ENCODE assay signal across 10 cellular contexts in genomic region chr15:87597346-87598052, GRCh38.
DNase-seq lines count a peak whose midpoint lies in the region; ATAC-seq and TF ChIP-seq lines count a peak whose summit lies in the region.
"Had no signal": no experiment of that assay in that cellular context is flagged by ENCODE, and none has a peak within 500 bp of the region (broad histone marks: within the 10 kb centered on the region; RNA-seq: fewer than 3 reads in every experiment).

No MANE protein-coding gene starts in this region.

- no peaks in the 10 kb centered on the region for H4K20me1 ChIP-seq in BLaER1 treated with 17β-estradiol and CSF1 and Interleukin-3, amounts not matched to agents 10 nM and 100 nM

- 0 out of 22 replicates have a peak overlapping the region, but pooled peaks of 1 of the 11 experiments have one; percentile 12 for H3K27ac ChIP-seq in BLaER1 treated with 17β-estradiol and CSF1 and Interleukin-3, amounts not matched to agents 10 nM and 100 nM

- H3K9ac ChIP-seq in BLaER1 treated with 17β-estradiol and CSF1 and Interleukin-3, amounts not matched to agents 10 nM and 100 nM, result no peak overlapping the region

- no peak for TF ChIP-seq CTCF in fibroblast of the aortic adventitia (IDR thresholded peaks at IDR 0.05; ENCODE audit: insufficient read depth, low read length)

- H3K4me2 ChIP-seq in BLaER1 treated with 17β-estradiol and CSF1 and Interleukin-3, amounts not matched to agents 10 nM and 100 nM, result peak overlapping the region in 7 of 11 experiments; percentile 2 to 45 (median 33); a peak in 13 of 22 replicates

- H3K9me3 ChIP-seq in BLaER1 treated with 17β-estradiol and CSF1 and Interleukin-3, amounts not matched to agents 10 nM and 100 nM (replicated peaks in 1 of 11), result peaks cover 0 to 9% (median 8%) of the 10 kb centered on the region in 11 experiments; a peak in 13 of 22 replicates

- H3K4me3 ChIP-seq in BLaER1 treated with 17β-estradiol and CSF1 and Interleukin-3, amounts not matched to agents 10 nM and 100 nM, result no peak overlapping the region
- no peak overlapping the region for H3K4me3 ChIP-seq in fibroblast of the aortic adventitia (ENCODE audit: low read depth, low read length)

- in situ Hi-C loops in SK-MEL-5 (cut with HindIII; ENCODE audit: low pct_unique_long_range_greater_than_20kb, low sequenced_read_pairs), result no loop called here

- no peaks in the 10 kb centered on the region for H3K27me3 ChIP-seq in BLaER1 treated with 17β-estradiol and CSF1 and Interleukin-3, amounts not matched to agents 10 nM and 100 nM

- no peaks in the 10 kb centered on the region for H3K36me3 ChIP-seq in BLaER1 treated with 17β-estradiol and CSF1 and Interleukin-3, amounts not matched to agents 10 nM and 100 nM

- DNase-seq in H4 (ENCODE audit: low spot score) (peak; percentile 51), SK-MEL-5 (ENCODE audit: low read depth, low spot score) (peak; percentile 15), fibroblast of the aortic adventitia (ENCODE audit: low read depth) (peak; percentile 47), SKM-1 (lab: John Stamatoyannopoulos, UW; ENCODE audit: unreplicated experiment) (no peak)
- DNase-seq: NCI-H2171 treated with DMSO at 0.1 percent for 48 hours, occipital lobe had no signal

- ATAC-seq in HG02885 (IDR thresholded peaks at IDR 0.05; ENCODE audit: poor library complexity, unreplicated experiment) (no peak), GM21723 (IDR thresholded peaks at IDR 0.05; ENCODE audit: unreplicated experiment) (no peak), GM18873 (IDR thresholded peaks at IDR 0.05; ENCODE audit: low FRiP score, unreplicated experiment) (no peak)

- peaks cover 0 to 12% (median 8%) of the 10 kb centered on the region in 10 experiments; a peak in 9 of 20 replicates for H3K4me1 ChIP-seq in BLaER1 treated with 17β-estradiol and CSF1 and Interleukin-3, amounts not matched to agents 10 nM and 100 nM
